Comparison of ENCODE assay signal across 21 cellular contexts in the genomic region with DNA sequence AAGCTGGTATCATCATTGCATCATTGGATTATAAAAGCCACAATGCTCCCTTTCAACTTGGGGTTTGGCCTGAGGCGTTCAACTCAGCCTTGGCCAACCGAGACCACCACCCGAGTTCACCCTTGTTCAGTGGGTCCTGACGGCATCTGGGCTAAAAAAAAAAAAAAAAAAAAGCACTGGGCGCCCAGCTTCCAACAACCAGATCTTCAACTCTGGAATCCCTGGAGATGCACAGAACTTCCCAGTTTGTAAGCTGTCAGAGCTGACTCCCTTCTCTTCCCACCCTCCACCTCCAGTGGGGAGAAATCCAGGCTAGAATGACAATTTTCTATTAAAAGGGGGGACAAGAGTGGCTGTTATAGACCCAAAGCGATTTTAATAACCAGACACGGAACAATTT. TPM values are rescaled to one million over a fixed set of nuclear protein-coding genes. Genes with fewer than 3 reads are reported as not detected.
"Had no signal": no experiment of that assay in that cellular context is flagged by ENCODE, and none has a peak within 500 bp of the region (broad histone marks: within the 10 kb centered on the region; RNA-seq: fewer than 3 reads in every experiment).

No MANE protein-coding gene starts in this region.

- DNase-seq: activated CD4-positive, alpha-beta T cell treated with anti-CD3 and anti-CD28 coated beads, Interleukin-2, amount 50 U/mL, for 4 hours; activated gamma-delta T cell; foreskin melanocyte; glutamatergic neuron; hippocampal formation; islet precursor cell; left ventricle myocardium superior; naive B cell; ovary; right lobe of liver; small intestine; stimulated activated CD4-positive, alpha-beta T cell treated with anti-CD3 and anti-CD28 coated beads, Interleukin-4, amount 100 ng/mL, for 24 hours; SW 1271; T-helper 2 cell; thyroid gland had no signal

- H3K9me3 ChIP-seq: ovary, right lobe of liver, thyroid gland had no signal

- H3K27me3 ChIP-seq: cardiac muscle cell, ovary, right lobe of liver, thyroid gland had no signal

- H3K4me3 Mint-ChIP-seq: activated naive CD4-positive, alpha-beta T cell treated with anti-CD3 and anti-CD28 coated beads, Interleukin-2, amount 50 U/mL, for 24 hours; naive B cell; stimulated activated effector memory CD8-positive, alpha-beta T cell treated with anti-CD3 and anti-CD28 coated beads, Interleukin-12 subunit alpha, Interleukin-12 subunit beta, amount 100 ng/mL, for 72 hours had no signal

- H3K27ac Mint-ChIP-seq: activated naive CD4-positive, alpha-beta T cell treated with anti-CD3 and anti-CD28 coated beads, Interleukin-2, amount 50 U/mL, for 24 hours; naive B cell; stimulated activated effector memory CD8-positive, alpha-beta T cell treated with anti-CD3 and anti-CD28 coated beads, Interleukin-12 subunit alpha, Interleukin-12 subunit beta, amount 100 ng/mL, for 72 hours had no signal

- H3K4me1 ChIP-seq: right lobe of liver had no signal

- H3K4me1 Mint-ChIP-seq: activated naive CD4-positive, alpha-beta T cell treated with anti-CD3 and anti-CD28 coated beads, Interleukin-2, amount 50 U/mL, for 24 hours; naive B cell; stimulated activated effector memory CD8-positive, alpha-beta T cell treated with anti-CD3 and anti-CD28 coated beads, Interleukin-12 subunit alpha, Interleukin-12 subunit beta, amount 100 ng/mL, for 72 hours had no signal

- FAIRE-seq: colon, small intestine had no signal

- H3K36me3 ChIP-seq: cardiac muscle cell, ovary, right lobe of liver had no signal

- ATAC-seq: left ventricle myocardium superior; right lobe of liver; stimulated activated effector memory CD8-positive, alpha-beta T cell treated with anti-CD3 and anti-CD28 coated beads, Interleukin-12 subunit alpha, Interleukin-12 subunit beta, amount 100 ng/mL, for 72 hours had no signal

- H3K4me3 ChIP-seq: cardiac muscle cell, ovary, right lobe of liver, thyroid gland had no signal

- H3K9me3 Mint-ChIP-seq: activated naive CD4-positive, alpha-beta T cell treated with anti-CD3 and anti-CD28 coated beads, Interleukin-2, amount 50 U/mL, for 24 hours; naive B cell; stimulated activated effector memory CD8-positive, alpha-beta T cell treated with anti-CD3 and anti-CD28 coated beads, Interleukin-12 subunit alpha, Interleukin-12 subunit beta, amount 100 ng/mL, for 72 hours had no signal

- H3K27me3 Mint-ChIP-seq: activated naive CD4-positive, alpha-beta T cell treated with anti-CD3 and anti-CD28 coated beads, Interleukin-2, amount 50 U/mL, for 24 hours had no signal

- H3K27ac ChIP-seq: cardiac muscle cell, ovary, right lobe of liver, thyroid gland, VCaP had no signal

- H3K36me3 Mint-ChIP-seq: naive B cell; stimulated activated effector memory CD8-positive, alpha-beta T cell treated with anti-CD3 and anti-CD28 coated beads, Interleukin-12 subunit alpha, Interleukin-12 subunit beta, amount 100 ng/mL, for 72 hours had no signal

RNA-seq across cellular contexts. Expression of a gene that starts 27.1 kb away (rescaled TPM):
- total RNA-seq: activated CD8-positive, alpha-beta memory T cell treated with anti-CD3 and anti-CD28 coated beads for 36 hours had no signal
